34 cellular contexts compared by ENCODE assay signal in the genomic region with DNA sequence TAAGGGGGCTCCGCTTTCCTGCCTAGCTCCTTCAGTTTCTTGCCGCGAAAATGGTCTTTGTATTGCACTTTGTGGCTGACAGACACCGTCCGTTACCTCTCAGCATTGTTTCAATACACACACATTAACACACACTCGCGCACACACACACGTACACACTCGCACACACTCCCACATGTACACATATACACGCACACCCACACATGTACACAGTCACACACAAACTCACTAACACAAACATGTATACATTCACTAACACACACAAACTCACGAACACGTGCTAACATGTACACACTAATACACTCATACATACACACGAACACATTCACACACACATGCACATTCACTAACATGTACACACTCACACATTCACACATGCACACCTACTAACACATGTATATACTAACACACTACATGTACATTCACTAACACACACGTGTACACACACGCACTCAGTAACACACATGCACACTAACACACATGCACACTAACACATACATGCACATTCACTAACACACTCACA.
"Had no signal": no experiment of that assay in that cellular context is flagged by ENCODE, and none has a peak within 500 bp of the region (broad histone marks: within the 10 kb centered on the region; RNA-seq: fewer than 3 reads in every experiment).

No MANE protein-coding gene starts in this region.

- ATAC-seq: heart right ventricle; left colon; left ventricle myocardium superior; lower lobe of right lung; mucosa of descending colon; natural killer cell treated with Interleukin-12 subunit alpha and Interleukin-12 subunit beta and Interleukin-15 and Interleukin-18, amount 100 ng/mL, for 72 hours; right cardiac atrium; stimulated activated naive B cell treated with anti-CD40 and anti-IgM and Interleukin-4, amounts not matched to agents 10 μg/mL and 1 μg/mL and 100 μg/mL, for 72 hours had no signal

- DNase-seq: colonic mucosa; effector CD8-positive, alpha-beta T cell; endodermal cell; esophagus squamous epithelium; foreskin melanocyte; glutamatergic neuron; heart right ventricle; hippocampal formation; immature natural killer cell; islet precursor cell; kidney glomerular epithelial cell; left colon; left ventricle myocardium superior; lower lobe of right lung; mucosa of descending colon; naive B cell; right cardiac atrium; spleen; stimulated activated CD4-positive, alpha-beta T cell treated with anti-CD3 and anti-CD28 coated beads, Interleukin-2, amount 100 ng/mL, for 48 hours; stimulated activated naive B cell treated with anti-CD40 and anti-IgM and Interleukin-4, amounts not matched to agents 10 μg/mL and 1 μg/mL and 100 μg/mL, for 72 hours; upper lobe of left lung had no signal

- H3K79me2 ChIP-seq: parathyroid adenoma had no signal

- H3K27ac Mint-ChIP-seq: dendritic cell treated with granulocyte-macrophage colony-stimulating factor and Interleukin-4, amounts not matched to agents 40 ng/mL and 50 ng/mL, for 4 days; endodermal cell; immature natural killer cell; memory B cell; mesothelial cell of epicardium; naive B cell; natural killer cell treated with Interleukin-12 subunit alpha and Interleukin-12 subunit beta and Interleukin-15 and Interleukin-18, amount 100 ng/mL, for 72 hours; stimulated activated naive B cell treated with anti-CD40 and anti-IgM and Interleukin-4, amounts not matched to agents 10 μg/mL and 1 μg/mL and 100 μg/mL, for 72 hours; stimulated activated naive CD8-positive, alpha-beta T cell treated with anti-CD3 and anti-CD28 coated beads, Interleukin-15, Interleukin-2, amounts not matched to agents 100 ng/mL and 50 ng/mL, for 24 hours had no signal

- H3K27me3 ChIP-seq: colonic mucosa, esophagus squamous epithelium, heart right ventricle, spleen, tibial nerve, upper lobe of left lung had no signal

- H3K9me3 ChIP-seq: colonic mucosa, lower lobe of right lung, mucosa of descending colon, prostate gland, thoracic aorta, tibial nerve, upper lobe of left lung had no signal

- H3K36me3 Mint-ChIP-seq: immature natural killer cell; memory B cell; mesothelial cell of epicardium; naive B cell; natural killer cell treated with Interleukin-12 subunit alpha and Interleukin-12 subunit beta and Interleukin-15 and Interleukin-18, amount 100 ng/mL, for 72 hours; stimulated activated naive B cell treated with anti-CD40 and anti-IgM and Interleukin-4, amounts not matched to agents 10 μg/mL and 1 μg/mL and 100 μg/mL, for 72 hours had no signal

- H3K4me3 ChIP-seq: colonic mucosa, esophagus squamous epithelium, heart right ventricle, lower lobe of right lung, mucosa of descending colon, prostate gland, skin epidermis, spleen, thoracic aorta, tibial nerve, upper lobe of left lung had no signal

- H3K27ac ChIP-seq: colonic mucosa, epithelial cell of prostate, esophagus squamous epithelium, heart right ventricle, lower lobe of right lung, parathyroid adenoma, prostate gland, skin epidermis, spleen, thoracic aorta, tibial nerve, upper lobe of left lung had no signal

- H3K4me1 ChIP-seq: colonic mucosa, lower lobe of right lung, parathyroid adenoma had no signal

- FAIRE-seq: urothelium cell line had no signal

- H2AFZ ChIP-seq: parathyroid adenoma had no signal

- H3K4me1 Mint-ChIP-seq: immature natural killer cell; memory B cell; naive B cell; stimulated activated naive B cell treated with anti-CD40 and anti-IgM and Interleukin-4, amounts not matched to agents 10 μg/mL and 1 μg/mL and 100 μg/mL, for 72 hours had no signal

- H3K9me3 Mint-ChIP-seq: dendritic cell treated with granulocyte-macrophage colony-stimulating factor and Interleukin-4, amounts not matched to agents 40 ng/mL and 50 ng/mL, for 4 days; endodermal cell; immature natural killer cell; memory B cell; natural killer cell treated with Interleukin-12 subunit alpha and Interleukin-12 subunit beta and Interleukin-15 and Interleukin-18, amount 100 ng/mL, for 72 hours had no signal

- H3K9ac ChIP-seq: parathyroid adenoma had no signal

- H3K36me3 ChIP-seq: colonic mucosa, esophagus squamous epithelium, heart right ventricle, lower lobe of right lung, prostate gland, spleen, thoracic aorta, tibial nerve, upper lobe of left lung had no signal

- H3K4me3 Mint-ChIP-seq: dendritic cell treated with granulocyte-macrophage colony-stimulating factor and Interleukin-4, amounts not matched to agents 40 ng/mL and 50 ng/mL, for 4 days; endodermal cell; immature natural killer cell; memory B cell; mesothelial cell of epicardium; naive B cell; natural killer cell treated with Interleukin-12 subunit alpha and Interleukin-12 subunit beta and Interleukin-15 and Interleukin-18, amount 100 ng/mL, for 72 hours; neural crest cell; stimulated activated naive B cell treated with anti-CD40 and anti-IgM and Interleukin-4, amounts not matched to agents 10 μg/mL and 1 μg/mL and 100 μg/mL, for 72 hours; stimulated activated naive CD8-positive, alpha-beta T cell treated with anti-CD3 and anti-CD28 coated beads, Interleukin-15, Interleukin-2, amounts not matched to agents 100 ng/mL and 50 ng/mL, for 24 hours had no signal

- H3K27me3 Mint-ChIP-seq: naive B cell; stimulated activated naive B cell treated with anti-CD40 and anti-IgM and Interleukin-4, amounts not matched to agents 10 μg/mL and 1 μg/mL and 100 μg/mL, for 72 hours had no signal
